Comparison of ENCODE assay signal across 11 cellular contexts in genomic region chr13:97328222-97328790, GRCh38.
DNase-seq lines count a peak whose midpoint lies in the region; ATAC-seq and TF ChIP-seq lines count a peak whose summit lies in the region.
"Had no signal": no experiment of that assay in that cellular context is flagged by ENCODE, and none has a peak within 500 bp of the region (broad histone marks: within the 10 kb centered on the region; RNA-seq: fewer than 3 reads in every experiment).

No MANE protein-coding gene starts in this region.

- H3K9me2 ChIP-seq in Karpas-422 (replicated peaks; ENCODE audit: insufficient read depth, low read length), result no peaks in the 10 kb centered on the region

- TF ChIP-seq CTCF in astrocyte of the spinal cord (IDR thresholded peaks at IDR 0.05; ENCODE audit: low read depth, low read length) (no peak), right atrium auricular region (IDR thresholded peaks at IDR 0.05) (no peak)

- no peak overlapping the region for H3K4me2 ChIP-seq in Karpas-422 (ENCODE audit: low read depth, low read length, poor library complexity, severe bottlenecking)

- in situ Hi-C loops in astrocyte of the spinal cord (cut with HindIII; ENCODE audit: low sequenced_read_pairs), result no loop called here

- H2AFZ ChIP-seq in Karpas-422 (ENCODE audit: low read length), result no peak overlapping the region

- H3K9me3 ChIP-seq in right atrium auricular region (no peaks in the 10 kb centered on the region), Karpas-422 (ENCODE audit: low read length) (no peaks in the 10 kb centered on the region)

- intact Hi-C loops in sciatic nerve (cut with DNase I), result no loop called here

- H3K36me3 ChIP-seq in H7 (replicated peaks; ENCODE audit: control insufficient read depth, insufficient read depth, low read length), result no peaks in the 10 kb centered on the region
- H3K36me3 ChIP-seq in right atrium auricular region, result no peaks in the 10 kb centered on the region
- H3K36me3 ChIP-seq in Karpas-422 (ENCODE audit: insufficient read depth, low read length), result no peaks in the 10 kb centered on the region

- H3K4me3 ChIP-seq in H7 (ENCODE audit: insufficient read depth, low read depth, low read length) (no peak overlapping the region), astrocyte of the spinal cord (ENCODE audit: low read depth, low read length) (no peak overlapping the region), right atrium auricular region (no peak overlapping the region), Karpas-422 (ENCODE audit: low read length) (no peak overlapping the region)
- H3K4me3 ChIP-seq: SK-N-MC had no signal

- no peaks in the 10 kb centered on the region for H3K79me2 ChIP-seq in Karpas-422 (ENCODE audit: low read length)

- H3K4me1 ChIP-seq in right atrium auricular region (peaks cover 0 to 45% of the 10 kb centered on the region in 2 donors), Karpas-422 (ENCODE audit: low read length) (no peaks in the 10 kb centered on the region)

- H4K20me1 ChIP-seq in Karpas-422 (ENCODE audit: insufficient read depth, low read depth, low read length), result 0 out of 2 replicates have a peak, but pooled peaks cover 2% of the 10 kb centered on the region

- peak; percentile 88 for ATAC-seq in sciatic nerve
- ATAC-seq in HG03135 (IDR thresholded peaks at IDR 0.05; ENCODE audit: unreplicated experiment), result no peak

- peak overlapping the region; percentile 17 to 22 for H3K27ac ChIP-seq in right atrium auricular region
- no peak overlapping the region for H3K27ac ChIP-seq in Karpas-422 (ENCODE audit: low read length)
- H3K27ac ChIP-seq: SK-N-MC had no signal

- no peak overlapping the region for H3K9ac ChIP-seq in Karpas-422 (ENCODE audit: low read length)

- DNase-seq in H7 (peak; percentile 32), astrocyte of the spinal cord (ENCODE audit: low read depth, low spot score) (peak; percentile 65), right atrium auricular region (ENCODE audit: low spot score) (no peak), sciatic nerve (ENCODE audit: low spot score) (no peak), NCI-H146 (lab: John Stamatoyannopoulos, UW) (no peak), Karpas-422 (no peak), LoVo (ENCODE audit: low spot score) (no peak)
- DNase-seq: activated naive CD4-positive, alpha-beta T cell treated with anti-CD3 and anti-CD28 coated beads, Interleukin-2, amount 50 U/mL, for 16 hours; KBM-7 had no signal

- H3K27me3 ChIP-seq in H7 (ENCODE audit: control insufficient read depth, insufficient read depth, low read length), result no peaks in the 10 kb centered on the region
- no peaks in the 10 kb centered on the region for H3K27me3 ChIP-seq in right atrium auricular region
- no peaks in the 10 kb centered on the region for H3K27me3 ChIP-seq in Karpas-422 (ENCODE audit: low read length)

Comparison
In these comparisons a context has a peak if more than half of its experiments do, and no peak if none do; other contexts are left out.
1. DNase-seq: peak in H7 (single experiment) and astrocyte of the spinal cord (single experiment); none in right atrium auricular region (single experiment), sciatic nerve (single experiment), NCI-H146 (single experiment), Karpas-422 (single experiment) and LoVo (single experiment).